2 cellular contexts compared by ENCODE assay signal in genomic region chr11:11348303-11348702, GRCh38.
TF ChIP-seq lines count a peak whose summit lies in the region.

No MANE protein-coding gene starts in this region.

TF ChIP-seq in liver, 16 proteins besides CTCF, POLR2A, EP300 and RAD21:
- TF ChIP-seq NR2F2 (IDR thresholded peaks at IDR 0.05): peak; percentile 81
- no peak for TF ChIP-seq FOXA2 (IDR thresholded peaks at IDR 0.05)

TF ChIP-seq in HepG2, 621 proteins besides CTCF, POLR2A, EP300 and RAD21:
- TF ChIP-seq ZNF616 (CRISPR knock-in tag; IDR thresholded peaks at IDR 0.05; ENCODE audit: low read depth): no peak
- TF ChIP-seq, protein P1, sequence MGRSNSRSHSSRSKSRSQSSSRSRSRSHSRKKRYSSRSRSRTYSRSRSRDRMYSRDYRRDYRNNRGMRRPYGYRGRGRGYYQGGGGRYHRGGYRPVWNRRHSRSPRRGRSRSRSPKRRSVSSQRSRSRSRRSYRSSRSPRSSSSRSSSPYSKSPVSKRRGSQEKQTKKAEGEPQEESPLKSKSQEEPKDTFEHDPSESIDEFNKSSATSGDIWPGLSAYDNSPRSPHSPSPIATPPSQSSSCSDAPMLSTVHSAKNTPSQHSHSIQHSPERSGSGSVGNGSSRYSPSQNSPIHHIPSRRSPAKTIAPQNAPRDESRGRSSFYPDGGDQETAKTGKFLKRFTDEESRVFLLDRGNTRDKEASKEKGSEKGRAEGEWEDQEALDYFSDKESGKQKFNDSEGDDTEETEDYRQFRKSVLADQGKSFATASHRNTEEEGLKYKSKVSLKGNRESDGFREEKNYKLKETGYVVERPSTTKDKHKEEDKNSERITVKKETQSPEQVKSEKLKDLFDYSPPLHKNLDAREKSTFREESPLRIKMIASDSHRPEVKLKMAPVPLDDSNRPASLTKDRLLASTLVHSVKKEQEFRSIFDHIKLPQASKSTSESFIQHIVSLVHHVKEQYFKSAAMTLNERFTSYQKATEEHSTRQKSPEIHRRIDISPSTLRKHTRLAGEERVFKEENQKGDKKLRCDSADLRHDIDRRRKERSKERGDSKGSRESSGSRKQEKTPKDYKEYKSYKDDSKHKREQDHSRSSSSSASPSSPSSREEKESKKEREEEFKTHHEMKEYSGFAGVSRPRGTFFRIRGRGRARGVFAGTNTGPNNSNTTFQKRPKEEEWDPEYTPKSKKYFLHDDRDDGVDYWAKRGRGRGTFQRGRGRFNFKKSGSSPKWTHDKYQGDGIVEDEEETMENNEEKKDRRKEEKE (IDR thresholded peaks at IDR 0.05): no peak
- TF ChIP-seq NFE2L2 (IDR thresholded peaks at IDR 0.05; ENCODE audit: low read length): no peak
- no peak for TF ChIP-seq SPEN (CRISPR knock-in tag; IDR thresholded peaks at IDR 0.05; ENCODE audit: low read depth)
- no peak for TF ChIP-seq WIZ (CRISPR knock-in tag; IDR thresholded peaks at IDR 0.05)
- no peak for TF ChIP-seq SMARCC2 (IDR thresholded peaks at IDR 0.05)
- no peak for TF ChIP-seq PCBP1 (IDR thresholded peaks at IDR 0.05; ENCODE audit: borderline replicate concordance, low read depth, low read length)
- no peak for TF ChIP-seq HOXD1 (CRISPR knock-in tag; IDR thresholded peaks at IDR 0.05)
- no peak for TF ChIP-seq YEATS4 (CRISPR knock-in tag; IDR thresholded peaks at IDR 0.05; ENCODE audit: borderline replicate concordance)
- TF ChIP-seq ZNF790 (CRISPR knock-in tag; IDR thresholded peaks at IDR 0.05; ENCODE audit: borderline replicate concordance): no peak
